In genomic region chr9:114207034-114207815, GRCh38 we compare ENCODE assay signal across 11 cellular contexts. TPM values are rescaled to one million over a fixed set of nuclear protein-coding genes. Genes with fewer than 3 reads are reported as not detected.
DNase-seq lines count a peak whose midpoint lies in the region; ATAC-seq and TF ChIP-seq lines count a peak whose summit lies in the region.
"Had no signal": no experiment of that assay in that cellular context is flagged by ENCODE, and none has a peak within 500 bp of the region (broad histone marks: within the 10 kb centered on the region; RNA-seq: fewer than 3 reads in every experiment).

No MANE protein-coding gene starts in this region.

- H3K27ac Mint-ChIP-seq in T-cell, result no peak overlapping the region
- H3K27ac Mint-ChIP-seq: immature natural killer cell had no signal

- peak; percentile 79 for DNase-seq in EH (ENCODE audit: low read depth)
- peak; percentile 20 for DNase-seq in SW480 (ENCODE audit: low spot score)
- peak; percentile 62 for DNase-seq in glomerular visceral epithelial cell (ENCODE audit: extremely low spot score)
- DNase-seq in osteoblast (ENCODE audit: insufficient read length, low spot score, missing footprints), result peak; percentile 95
- no peak for DNase-seq in Peyer's patch
- no peak for DNase-seq in T-cell
- DNase-seq in upper lobe of left lung, result no peak
- DNase-seq: activated CD8-positive, alpha-beta memory T cell treated with anti-CD3 and anti-CD28 coated beads for 24 hours; COR-L47; immature natural killer cell had no signal

- H3K4me1 ChIP-seq in osteoblast (ENCODE audit: insufficient read depth, low read length), result peaks cover 12% of the 10 kb centered on the region
- H3K4me1 ChIP-seq in Peyer's patch, result peaks cover 0 to 9% (median 0%) of the 10 kb centered on the region in 4 donors
- peaks cover 0 to 14% (median 2%) of the 10 kb centered on the region in 4 donors for H3K4me1 ChIP-seq in upper lobe of left lung

- no peak overlapping the region for H2AFZ ChIP-seq in osteoblast (ENCODE audit: low read length)

- H3K36me3 Mint-ChIP-seq in T-cell, result no peaks in the 10 kb centered on the region
- H3K36me3 Mint-ChIP-seq: immature natural killer cell had no signal

- TF ChIP-seq CTCF in osteoblast (IDR thresholded peaks at IDR 0.05; ENCODE audit: extremely low read depth, low read depth, low read length), result no peak
- no peak for TF ChIP-seq CTCF in Peyer's patch (IDR thresholded peaks at IDR 0.05)
- TF ChIP-seq CTCF in upper lobe of left lung (IDR thresholded peaks at IDR 0.05), result no peak

- H3K27me3 ChIP-seq in osteoblast (ENCODE audit: insufficient read depth, low read length) (no peaks in the 10 kb centered on the region), Peyer's patch (no peaks in the 10 kb centered on the region), upper lobe of left lung (no peaks in the 10 kb centered on the region)

- H4K20me1 ChIP-seq in osteoblast (ENCODE audit: insufficient read depth, low read length), result no peaks in the 10 kb centered on the region

- POLR2A ChIA-PET in T-cell (lab: Charles Lee), result no interaction called here

- H3K4me3 Mint-ChIP-seq in T-cell, result no peak overlapping the region
- H3K4me3 Mint-ChIP-seq: immature natural killer cell had no signal

- no peak for TF ChIP-seq POLR2A in Peyer's patch (IDR thresholded peaks at IDR 0.05)
- TF ChIP-seq POLR2A in upper lobe of left lung (IDR thresholded peaks at IDR 0.05), result no peak

- H3K4me3 ChIP-seq in osteoblast (ENCODE audit: insufficient read depth, low read length), result no peak overlapping the region
- no peak overlapping the region for H3K4me3 ChIP-seq in Peyer's patch
- H3K4me3 ChIP-seq in upper lobe of left lung, result no peak overlapping the region

- no peaks in the 10 kb centered on the region for H3K9me3 Mint-ChIP-seq in T-cell
- H3K9me3 Mint-ChIP-seq: immature natural killer cell had no signal

- no peak for TF ChIP-seq EP300 in upper lobe of left lung (IDR thresholded peaks at IDR 0.05)

- H3K27me3 Mint-ChIP-seq in T-cell, result no peaks in the 10 kb centered on the region

- H3K79me2 ChIP-seq in osteoblast (ENCODE audit: insufficient read depth, low read length), result no peaks in the 10 kb centered on the region

- H3K4me1 Mint-ChIP-seq in T-cell, result no peaks in the 10 kb centered on the region
- H3K4me1 Mint-ChIP-seq: immature natural killer cell had no signal

- CTCF ChIA-PET in T-cell (lab: Charles Lee), result no interaction called here

- H3K4me2 ChIP-seq in osteoblast (ENCODE audit: insufficient read depth, low read length), result no peak overlapping the region

- H3K36me3 ChIP-seq in osteoblast (ENCODE audit: insufficient read depth, low read length) (peaks cover 5% of the 10 kb centered on the region), Peyer's patch (no peaks in the 10 kb centered on the region), upper lobe of left lung (no peaks in the 10 kb centered on the region)

- H3K27ac ChIP-seq in osteoblast (ENCODE audit: low read depth, low read length) (no peak overlapping the region), Peyer's patch (peak overlapping the region in 1 of 4 donors; percentile 19), upper lobe of left lung (peak overlapping the region in 1 of 4 donors; percentile 39)

- 59 to 83% methylated on average over 8 to 9 of the region's 9 CpGs for WGBS in upper lobe of left lung, 2 donors

- no peak for ATAC-seq in GM21825 (IDR thresholded peaks at IDR 0.05; ENCODE audit: unreplicated experiment)
- no peak for ATAC-seq in T-cell (replicated peaks in 1 of 4)
- no peak for ATAC-seq in upper lobe of left lung (ENCODE audit: low FRiP score in 2 of 2)

- no peaks in the 10 kb centered on the region for H3K9me3 ChIP-seq in osteoblast (ENCODE audit: low read depth, low read length)
- no peaks in the 10 kb centered on the region for H3K9me3 ChIP-seq in Peyer's patch
- no peaks in the 10 kb centered on the region for H3K9me3 ChIP-seq in upper lobe of left lung

RNA-seq across cellular contexts. Expression of gene COL27A1, which starts 51.9 kb away (rescaled TPM):
- total RNA-seq in osteoblast (10.1 and 11.8 TPM in 2 replicates), Peyer's patch (10 to 100 TPM in 1 of 4 donors, 1 to 10 TPM in 3; 5.8 to 23.1 (median 7.2) TPM), T-cell (1 to 10 TPM in 2 of 5 donors, under 1 TPM in 3; 0.53 to 1.7 (median 0.95) TPM), upper lobe of left lung (10 to 100 TPM in 3 of 6 donors, 1 to 10 TPM in 3; 4.0 to 55.5 (median 9.2) TPM)

Comparison
In these comparisons a context has a peak if more than half of its experiments do, and no peak if none do; other contexts are left out.
1. DNase-seq: peak in EH (single experiment), SW480 (single experiment), glomerular visceral epithelial cell (single experiment) and osteoblast (single experiment); none in Peyer's patch (0 of 3), T-cell (0 of 34) and upper lobe of left lung (0 of 2).